20 cellular contexts compared by ENCODE assay signal in genomic region chr11:110621826-110622225, GRCh38.
A peak's percentile ranks its signal among the peaks of the same experiment; 100 is the strongest.
DNase-seq lines count a peak whose midpoint lies in the region; ATAC-seq and TF ChIP-seq lines count a peak whose summit lies in the region.
"Had no signal": no experiment of that assay in that cellular context is flagged by ENCODE, and none has a peak within 500 bp of the region (broad histone marks: within the 10 kb centered on the region; RNA-seq: fewer than 3 reads in every experiment).

No MANE protein-coding gene starts in this region.

- TF ChIP-seq CTCF in choroid plexus epithelial cell (conservative IDR thresholded peaks at IDR 0.05; ENCODE audit: low read depth, low read length) (no peak), fibroblast of the aortic adventitia (IDR thresholded peaks at IDR 0.05; ENCODE audit: insufficient read depth, low read length) (no peak)

- H3K27me3 Mint-ChIP-seq in naive thymus-derived CD8-positive, alpha-beta T cell: peaks cover 0 to 5% (median 3%) of the 10 kb centered on the region in 5 donors

- no peak overlapping the region for H3K4me3 Mint-ChIP-seq in naive thymus-derived CD8-positive, alpha-beta T cell
- H3K4me3 Mint-ChIP-seq: H9 had no signal

- POLR2A ChIA-PET in naive thymus-derived CD8-positive, alpha-beta T cell (lab: Charles Lee): no interaction called here

- no peak for ATAC-seq in GM18867 (IDR thresholded peaks at IDR 0.05; ENCODE audit: unreplicated experiment)
- ATAC-seq in HG02870 (IDR thresholded peaks at IDR 0.05; ENCODE audit: unreplicated experiment): no peak
- ATAC-seq in naive thymus-derived CD8-positive, alpha-beta T cell: no peak
- no peak for ATAC-seq in HG03442 (IDR thresholded peaks at IDR 0.05; ENCODE audit: unreplicated experiment)
- ATAC-seq: Panc1 had no signal

- H3K4me1 Mint-ChIP-seq in naive thymus-derived CD8-positive, alpha-beta T cell: no peaks in the 10 kb centered on the region
- H3K4me1 Mint-ChIP-seq: H9 had no signal

- peaks cover 0 to 5% (median 0%) of the 10 kb centered on the region in 3 donors for H3K36me3 Mint-ChIP-seq in naive thymus-derived CD8-positive, alpha-beta T cell

- H3K9me3 Mint-ChIP-seq in naive thymus-derived CD8-positive, alpha-beta T cell: peaks cover 0 to 18% (median 1%) of the 10 kb centered on the region in 9 donors

- no peak overlapping the region for H3K27ac Mint-ChIP-seq in naive thymus-derived CD8-positive, alpha-beta T cell
- H3K27ac Mint-ChIP-seq: H9 had no signal

- peak; percentile 10 for DNase-seq in HCEC 1CT
- peak; percentile 4 for DNase-seq in choroid plexus epithelial cell (ENCODE audit: low read depth)
- DNase-seq in fibroblast of the aortic adventitia (ENCODE audit: low read depth): peak; percentile 9
- no peak for DNase-seq in naive thymus-derived CD8-positive, alpha-beta T cell
- DNase-seq: EL; GF-D8; H9; NCI-H1105; NCI-H146; NCI-H2029; NCI-H2227 treated with DMSO at 0.1 percent for 48 hours; NCI-H510A treated with DMSO at 0.1 percent for 48 hours; NCI-H774; NK-92 treated with Interleukin-12 subunit alpha and Interleukin-12 subunit beta, amount 100 ng/mL, for 24 hours; SIG-M5; SK-N-SH had no signal

- H3K4me3 ChIP-seq in choroid plexus epithelial cell (ENCODE audit: low read depth, low read length) (no peak overlapping the region), fibroblast of the aortic adventitia (ENCODE audit: low read depth, low read length) (no peak overlapping the region)

Comparison
In these comparisons a context has a peak if more than half of its experiments do, and no peak if none do; other contexts are left out.
1. DNase-seq: peak in HCEC 1CT (single experiment), choroid plexus epithelial cell (single experiment) and fibroblast of the aortic adventitia (single experiment); none in naive thymus-derived CD8-positive, alpha-beta T cell (0 of 10).